Comparison of ENCODE assay signal across 37 cellular contexts in the genomic region with DNA sequence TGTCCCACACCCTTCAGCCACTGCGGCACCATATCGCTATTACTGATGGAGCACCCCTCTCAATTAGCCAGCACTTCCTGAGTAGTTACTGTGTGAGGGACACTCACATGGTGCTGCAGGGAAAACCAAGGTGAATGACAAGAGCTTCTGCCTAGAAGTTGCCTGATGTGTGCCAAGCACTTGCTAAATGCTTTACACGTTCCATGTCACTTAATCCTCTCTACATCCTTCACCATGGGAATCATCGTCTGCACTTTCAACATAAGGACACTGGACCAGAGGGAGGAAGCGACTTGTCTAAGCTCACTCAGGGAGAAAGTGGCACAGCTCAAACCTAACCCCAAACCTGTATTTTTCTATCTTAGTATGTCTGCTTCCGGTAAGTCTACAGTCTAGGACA.
"Had no signal": no experiment of that assay in that cellular context is flagged by ENCODE, and none has a peak within 500 bp of the region (broad histone marks: within the 10 kb centered on the region; RNA-seq: fewer than 3 reads in every experiment).

No MANE protein-coding gene starts in this region.

- H3K4me2 ChIP-seq: KMS-11 had no signal

- H3K27ac ChIP-seq: KMS-11 had no signal

- DNase-seq: Karpas-422, Kasumi-1, KBM-7, KG1, MG63, MM.1S, MV-4-11, NCI-H1048, NCI-H1092, NCI-H1092 treated with DMSO at 0.1 percent for 48 hours, NCI-H1105, NCI-H1105 treated with DMSO at 0.1 percent for 48 hours, NCI-H1417, NCI-H1417 treated with DMSO at 0.1 percent for 48 hours, NCI-H1436, NCI-H1436 treated with DMSO at 0.1 percent for 48 hours, NCI-H146, NCI-H1694, NCI-H1694 treated with DMSO at 0.1 percent for 48 hours, NCI-H187, NCI-H187 treated with DMSO at 0.1 percent for 48 hours, NCI-H1930, NCI-H2029, NCI-H2029 treated with DMSO at 0.1 percent for 48 hours, NCI-H2081, NCI-H2081 treated with DMSO at 0.1 percent for 48 hours, NCI-H2107, NCI-H2171, NCI-H2171 treated with DMSO at 0.1 percent for 48 hours, NCI-H2227 treated with DMSO at 0.1 percent for 48 hours, NCI-H226, NCI-H345, NCI-H446, NCI-H446 treated with DMSO at 0.1 percent for 48 hours, NCI-H510A, NCI-H510A treated with DMSO at 0.1 percent for 48 hours had no signal

- H3K4me3 ChIP-seq: MG63 had no signal

- H3K36me3 ChIP-seq: MG63 had no signal

- H3K9me3 ChIP-seq: MG63 had no signal

- H3K9ac ChIP-seq: KMS-11 had no signal

- H3K27me3 ChIP-seq: MG63 had no signal
